Comparison of ENCODE assay signal across 1 cellular context in genomic region chr17:68482576-68483001, GRCh38.
A peak's percentile ranks its signal among the peaks of the same experiment; 100 is the strongest.
TF ChIP-seq lines count a peak whose summit lies in the region.

No MANE protein-coding gene starts in this region.

TF ChIP-seq in HepG2, 621 proteins besides CTCF, POLR2A, EP300 and RAD21 (continued from another document and continues in another):
- TF ChIP-seq ZNF326 (CRISPR knock-in tag; IDR thresholded peaks at IDR 0.05; ENCODE audit: borderline replicate concordance): no peak
- TF ChIP-seq ONECUT2 (CRISPR knock-in tag; IDR thresholded peaks at IDR 0.05): peak; percentile 33; the same call in 1 of the 2 replicates
- TF ChIP-seq RARA (CRISPR knock-in tag; IDR thresholded peaks at IDR 0.05): peak; percentile 95
- TF ChIP-seq ZBTB7B (CRISPR knock-in tag; IDR thresholded peaks at IDR 0.05): peak; percentile 91
- TF ChIP-seq PAXIP1 (CRISPR knock-in tag; conservative IDR thresholded peaks at IDR 0.05): peak; percentile 84
- TF ChIP-seq MIER3 (CRISPR knock-in tag; IDR thresholded peaks at IDR 0.05; ENCODE audit: borderline replicate concordance): 0 out of 2 replicates have a peak, but pooled peaks have one; percentile 11
- TF ChIP-seq TP53 (CRISPR knock-in tag; conservative IDR thresholded peaks at IDR 0.05): 0 out of 2 replicates have a peak, but pooled peaks have one; percentile 15
- peak; percentile 70 for TF ChIP-seq ARID3A (IDR thresholded peaks at IDR 0.05; ENCODE audit: low read depth, low read length)
- peak; percentile 72 for TF ChIP-seq SIX4 (CRISPR knock-in tag; IDR thresholded peaks at IDR 0.05)
- peak; percentile 50; the same call in 1 of the 2 replicates for TF ChIP-seq HNF4G (IDR thresholded peaks at IDR 0.05; ENCODE audit: borderline replicate concordance, low read depth, low read length)
- no peak for TF ChIP-seq HNF4G (CRISPR knock-in tag; IDR thresholded peaks at IDR 0.05; ENCODE audit: borderline replicate concordance, low read depth)
- TF ChIP-seq ZNF709 (CRISPR knock-in tag; IDR thresholded peaks at IDR 0.05): no peak
- TF ChIP-seq IKZF1 (IDR thresholded peaks at IDR 0.05): no peak
- peak; percentile 47 for TF ChIP-seq ZNF362 (CRISPR knock-in tag; IDR thresholded peaks at IDR 0.05; ENCODE audit: borderline replicate concordance)
- peak; percentile 74 for TF ChIP-seq ZGPAT (CRISPR knock-in tag; IDR thresholded peaks at IDR 0.05)
- peak; percentile 71 for TF ChIP-seq PATZ1 (CRISPR knock-in tag; IDR thresholded peaks at IDR 0.05)
- no peak for TF ChIP-seq ZNF687 (CRISPR knock-in tag; IDR thresholded peaks at IDR 0.05)
- no peak for TF ChIP-seq ZSCAN22 (CRISPR knock-in tag; IDR thresholded peaks at IDR 0.05)
- TF ChIP-seq CEBPG (CRISPR knock-in tag; IDR thresholded peaks at IDR 0.05): peak; percentile 52
- TF ChIP-seq PPARG (CRISPR knock-in tag; conservative IDR thresholded peaks at IDR 0.05): peak; percentile 75
- TF ChIP-seq ZMYM4 (CRISPR knock-in tag; IDR thresholded peaks at IDR 0.05): peak; percentile 7; the same call in 1 of the 2 replicates
- no peak for TF ChIP-seq TOE1 (CRISPR knock-in tag; IDR thresholded peaks at IDR 0.05)
- peak; percentile 15 for TF ChIP-seq ASH2L (IDR thresholded peaks at IDR 0.05; ENCODE audit: insufficient read length, low read depth, low read length)
- no peak for TF ChIP-seq SMC3 (IDR thresholded peaks at IDR 0.05; ENCODE audit: low read length)
- no peak for TF ChIP-seq ZFP36L2 (CRISPR knock-in tag; IDR thresholded peaks at IDR 0.05)
- TF ChIP-seq HOXA5 (CRISPR knock-in tag; IDR thresholded peaks at IDR 0.05): peak; percentile 29; the same call in 1 of the 2 replicates
- TF ChIP-seq MIXL1 (CRISPR knock-in tag; IDR thresholded peaks at IDR 0.05): peak; percentile 86
- no peak for TF ChIP-seq MAFG (CRISPR knock-in tag; IDR thresholded peaks at IDR 0.05)
- peak; percentile 44; the same call in 1 of the 2 replicates for TF ChIP-seq FOXK1 (CRISPR knock-in tag; IDR thresholded peaks at IDR 0.05; ENCODE audit: borderline replicate concordance, low read depth)
- TF ChIP-seq PREB (CRISPR knock-in tag; IDR thresholded peaks at IDR 0.05): no peak
- no peak for TF ChIP-seq KLF15 (CRISPR knock-in tag; IDR thresholded peaks at IDR 0.05; ENCODE audit: borderline replicate concordance)
- TF ChIP-seq CREM (IDR thresholded peaks at IDR 0.05): peak; percentile 90
- TF ChIP-seq CREM (CRISPR knock-in tag; IDR thresholded peaks at IDR 0.05): no peak
- no peak for TF ChIP-seq NCOA1 (CRISPR knock-in tag; IDR thresholded peaks at IDR 0.05)
- TF ChIP-seq ISL2 (CRISPR knock-in tag; IDR thresholded peaks at IDR 0.05): peak; percentile 98
- TF ChIP-seq ZNF205 (CRISPR knock-in tag; IDR thresholded peaks at IDR 0.05): peak; percentile 54; the same call in 1 of the 2 replicates
- TF ChIP-seq NR2F6 (IDR thresholded peaks at IDR 0.05): peak; percentile 98
- peak; percentile 94 for TF ChIP-seq NR2F6 (CRISPR knock-in tag; IDR thresholded peaks at IDR 0.05)
- TF ChIP-seq ZSCAN25 (CRISPR knock-in tag; IDR thresholded peaks at IDR 0.05): 0 out of 2 replicates have a peak, but pooled peaks have one; percentile 30
- TF ChIP-seq TBX2 (CRISPR knock-in tag; IDR thresholded peaks at IDR 0.05; ENCODE audit: borderline replicate concordance): peak; percentile 69
- no peak for TF ChIP-seq KAT2B (IDR thresholded peaks at IDR 0.05; ENCODE audit: borderline replicate concordance, low read depth, low read length)
- no peak for TF ChIP-seq ZNF574 (CRISPR knock-in tag; IDR thresholded peaks at IDR 0.05)
- TF ChIP-seq SNAPC5 (CRISPR knock-in tag; IDR thresholded peaks at IDR 0.05; ENCODE audit: borderline replicate concordance): peak; percentile 75; the same call in 1 of the 2 replicates
- no peak for TF ChIP-seq PAF1 (CRISPR knock-in tag; IDR thresholded peaks at IDR 0.05)
- peak; percentile 14; the same call in 1 of the 2 replicates for TF ChIP-seq FOSL2 (CRISPR knock-in tag; IDR thresholded peaks at IDR 0.05)
- TF ChIP-seq TFDP1 (CRISPR knock-in tag; IDR thresholded peaks at IDR 0.05; ENCODE audit: borderline replicate concordance): no peak
